In genomic region chr3:71559021-71559420, GRCh38 we compare ENCODE assay signal across 1 cellular context.
TF ChIP-seq lines count a peak whose summit lies in the region.

No MANE protein-coding gene starts in this region.

TF ChIP-seq in IMR-90, 13 proteins besides CTCF, POLR2A, EP300 and RAD21 (continued from another document):
- TF ChIP-seq, protein P1, sequence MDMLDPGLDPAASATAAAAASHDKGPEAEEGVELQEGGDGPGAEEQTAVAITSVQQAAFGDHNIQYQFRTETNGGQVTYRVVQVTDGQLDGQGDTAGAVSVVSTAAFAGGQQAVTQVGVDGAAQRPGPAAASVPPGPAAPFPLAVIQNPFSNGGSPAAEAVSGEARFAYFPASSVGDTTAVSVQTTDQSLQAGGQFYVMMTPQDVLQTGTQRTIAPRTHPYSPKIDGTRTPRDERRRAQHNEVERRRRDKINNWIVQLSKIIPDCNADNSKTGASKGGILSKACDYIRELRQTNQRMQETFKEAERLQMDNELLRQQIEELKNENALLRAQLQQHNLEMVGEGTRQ (IDR thresholded peaks at IDR 0.05; ENCODE audit: low read depth, low read length) = no peak
- TF ChIP-seq RFX5 (IDR thresholded peaks at IDR 0.05; ENCODE audit: low read depth, low read length) (no peak), MAZ (IDR thresholded peaks at IDR 0.05; ENCODE audit: borderline replicate concordance, low read depth, low read length) (no peak), SMC3 (IDR thresholded peaks at IDR 0.05; ENCODE audit: low read depth, low read length) (no peak), BHLHE40 (IDR thresholded peaks at IDR 0.05; ENCODE audit: low read depth, low read length) (no peak), CHD1 (IDR thresholded peaks at IDR 0.05; ENCODE audit: low read depth, low read length) (no peak), MXI1 (IDR thresholded peaks at IDR 0.05; ENCODE audit: borderline replicate concordance, low read depth, low read length) (no peak), NFE2L2 (IDR thresholded peaks at IDR 0.05; ENCODE audit: low read depth, low read length) (no peak), CEBPB (IDR thresholded peaks at IDR 0.05; ENCODE audit: low read depth, low read length) (no peak), RCOR1 (IDR thresholded peaks at IDR 0.05; ENCODE audit: insufficient replicate concordance, low read length) (no peak)
- TF ChIP-seq, protein P2, sequence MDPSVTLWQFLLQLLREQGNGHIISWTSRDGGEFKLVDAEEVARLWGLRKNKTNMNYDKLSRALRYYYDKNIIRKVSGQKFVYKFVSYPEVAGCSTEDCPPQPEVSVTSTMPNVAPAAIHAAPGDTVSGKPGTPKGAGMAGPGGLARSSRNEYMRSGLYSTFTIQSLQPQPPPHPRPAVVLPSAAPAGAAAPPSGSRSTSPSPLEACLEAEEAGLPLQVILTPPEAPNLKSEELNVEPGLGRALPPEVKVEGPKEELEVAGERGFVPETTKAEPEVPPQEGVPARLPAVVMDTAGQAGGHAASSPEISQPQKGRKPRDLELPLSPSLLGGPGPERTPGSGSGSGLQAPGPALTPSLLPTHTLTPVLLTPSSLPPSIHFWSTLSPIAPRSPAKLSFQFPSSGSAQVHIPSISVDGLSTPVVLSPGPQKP (IDR thresholded peaks at IDR 0.05; ENCODE audit: borderline replicate concordance, low read depth, low read length) = no peak
